In the genomic region with DNA sequence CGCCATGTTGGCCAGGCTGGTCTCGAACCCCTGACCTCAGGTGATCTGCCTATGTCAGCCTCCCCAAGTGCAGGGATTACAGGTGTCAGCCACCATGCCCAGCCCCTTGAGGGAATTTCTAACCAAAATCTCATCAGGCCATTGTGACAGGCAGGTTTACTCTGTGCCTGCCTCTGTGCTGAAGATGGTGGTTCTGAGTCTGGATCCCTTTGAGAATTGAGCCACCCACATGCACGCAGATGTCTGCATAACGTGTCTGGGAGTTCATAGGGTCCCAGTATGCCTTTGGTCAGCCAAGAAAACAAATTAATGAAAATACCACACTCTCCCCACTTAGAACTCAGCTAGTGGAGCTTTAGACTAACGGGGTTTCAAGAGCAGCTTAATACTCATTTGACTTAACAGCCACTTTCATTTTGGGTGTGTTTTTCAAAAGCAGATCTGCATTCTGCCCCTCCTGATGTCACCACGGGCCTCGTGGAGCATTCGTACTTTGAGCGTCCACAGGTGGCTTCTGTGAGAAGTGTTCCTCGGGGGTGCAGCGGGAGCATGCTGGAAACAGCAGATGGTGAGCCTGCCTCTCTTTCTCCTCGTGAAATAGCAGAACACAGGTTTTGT, we compare ENCODE assay signal across 13 cellular contexts. TPM values are rescaled to one million over a fixed set of nuclear protein-coding genes. Genes with fewer than 3 reads are reported as not detected.
DNase-seq lines count a peak whose midpoint lies in the region; ATAC-seq and TF ChIP-seq lines count a peak whose summit lies in the region.
"Had no signal": no experiment of that assay in that cellular context is flagged by ENCODE, and none has a peak within 500 bp of the region (broad histone marks: within the 10 kb centered on the region; RNA-seq: fewer than 3 reads in every experiment).

No MANE protein-coding gene starts in this region.

- peaks cover 42% of the 10 kb centered on the region for H3K36me3 Mint-ChIP-seq in effector memory CD8-positive, alpha-beta T cell (ENCODE audit: insufficient read depth)

- H3K27me3 Mint-ChIP-seq in effector memory CD8-positive, alpha-beta T cell: no peaks in the 10 kb centered on the region

- DNase-seq in GM10266 (ENCODE audit: extremely low spot score) (peak; percentile 56), Right ventricle myocardium inferior (ENCODE audit: missing footprints) (no peak), NCI-H1694 (lab: John Stamatoyannopoulos, UW) (no peak)
- DNase-seq in effector memory CD8-positive, alpha-beta T cell: no peak
- DNase-seq: cerebellar nuclear complex, hippocampal formation, NCI-H345 had no signal

- peak overlapping the region; percentile 66 for H3K27ac Mint-ChIP-seq in effector memory CD8-positive, alpha-beta T cell

- peak overlapping the region; percentile 41 to 59 for H3K4me3 Mint-ChIP-seq in effector memory CD8-positive, alpha-beta T cell

- intact Hi-C loops in Right ventricle myocardium inferior (cut with DNase I): no loop called here

- peaks cover 12 to 25% of the 10 kb centered on the region in 2 donors for H3K4me1 Mint-ChIP-seq in effector memory CD8-positive, alpha-beta T cell (ENCODE audit: low read depth in 2 of 2)

- ATAC-seq in GM19043 (IDR thresholded peaks at IDR 0.05; ENCODE audit: low read depth, unreplicated experiment) (peak; percentile 48), HG03025 (IDR thresholded peaks at IDR 0.05; ENCODE audit: low FRiP score, unreplicated experiment) (peak; percentile 47), HG03571 (IDR thresholded peaks at IDR 0.05; ENCODE audit: unreplicated experiment) (no peak), Right ventricle myocardium inferior (no peak), HG03196 (IDR thresholded peaks at IDR 0.05; ENCODE audit: unreplicated experiment) (no peak)
- peak; percentile 39 for ATAC-seq in effector memory CD8-positive, alpha-beta T cell (replicated peaks)
- ATAC-seq: activated naive CD4-positive, alpha-beta T cell treated with anti-CD3 and anti-CD28 coated beads, Interleukin-2, amount 50 U/mL, for 72 hours; Panc1 had no signal

- peak; percentile 42 for TF ChIP-seq CTCF in GM10266 (IDR thresholded peaks at IDR 0.05; ENCODE audit: control insufficient read depth, insufficient read depth, low read depth, missing control alignments)

- no peaks in the 10 kb centered on the region for H3K9me3 Mint-ChIP-seq in effector memory CD8-positive, alpha-beta T cell
- H3K9me3 Mint-ChIP-seq: activated naive CD4-positive, alpha-beta T cell treated with anti-CD3 and anti-CD28 coated beads, Interleukin-2, amount 50 U/mL, for 72 hours had no signal

RNA-seq across cellular contexts. Expression of gene DIP2A, which starts 45.3 kb away (rescaled TPM):
- 23.9 TPM for total RNA-seq in Right ventricle myocardium inferior

Comparison
In these comparisons a context has a peak if more than half of its experiments do, and no peak if none do; other contexts are left out.
1. ATAC-seq: peak in GM19043 (single experiment), HG03025 (single experiment) and effector memory CD8-positive, alpha-beta T cell (single experiment); none in HG03571 (single experiment), Right ventricle myocardium inferior (single experiment) and HG03196 (single experiment).